Comparison of ENCODE assay signal across 8 cellular contexts in the genomic region with DNA sequence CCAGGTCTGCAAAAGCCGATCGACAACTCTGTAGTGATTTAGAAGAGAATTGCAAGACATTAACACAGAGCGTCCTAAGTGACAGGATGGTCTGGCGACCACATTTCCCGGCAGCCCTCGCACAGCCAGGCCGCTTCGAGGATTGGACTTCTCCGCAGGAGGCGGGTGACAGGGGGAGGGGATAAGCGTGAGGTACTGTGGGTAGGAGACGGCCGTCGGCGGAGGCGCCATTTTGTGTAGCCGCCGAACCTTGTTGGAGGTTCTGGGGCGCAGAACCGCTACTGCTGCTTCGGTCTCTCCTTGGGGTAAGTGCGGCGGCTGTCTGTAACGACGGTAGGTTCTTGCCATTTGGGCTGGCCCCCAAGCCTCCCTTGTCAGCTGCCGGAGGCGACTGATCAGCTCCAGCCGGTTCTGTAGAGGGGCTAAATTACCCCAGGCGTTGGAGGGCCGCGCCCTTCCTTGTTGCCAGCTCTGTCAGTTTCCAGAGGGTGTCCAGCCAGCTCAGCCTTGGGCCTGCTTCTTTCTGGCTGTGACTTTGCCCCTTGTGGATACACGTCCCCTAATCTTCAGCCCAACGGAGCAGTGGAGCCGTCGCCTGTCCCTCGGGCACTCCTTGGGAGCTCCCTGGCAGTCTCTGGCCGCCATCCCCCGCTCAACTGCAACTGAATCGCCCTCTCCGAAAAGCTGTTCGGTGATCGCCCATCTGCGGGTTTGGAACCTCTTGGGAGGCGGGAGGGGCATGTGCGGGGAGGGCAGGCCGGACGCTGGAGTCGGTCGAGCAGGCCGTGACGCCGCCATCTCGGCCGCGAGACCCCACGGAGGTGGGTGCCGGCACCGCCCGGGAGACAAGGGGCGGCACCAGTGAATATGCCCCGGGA. TPM values are rescaled to one million over a fixed set of nuclear protein-coding genes. Genes with fewer than 3 reads are reported as not detected.
DNase-seq lines count a peak whose midpoint lies in the region; ATAC-seq and TF ChIP-seq lines count a peak whose summit lies in the region.

Gene RBM5, plus strand, starts transcription at position 195 of the 878 bp plus-strand sequence. CDS start 1,516 bp downstream, outside the sequence.

- H3K27ac ChIP-seq in ACC112 (ENCODE audit: low read depth, low read length) (peak within 1 kb of the TSS; percentile 79), smooth muscle cell (ENCODE audit: low read depth) (peak within 1 kb of the TSS; percentile 81)

- WGBS in smooth muscle cell (ENCODE audit: low lambda C conversion rate) = under 1% methylated on average over 58 of the region's 61 CpGs

- H3F3A ChIP-seq in smooth muscle cell (ENCODE audit: low read depth) = no peaks in the 10 kb centered on the region

- H3K9me3 Mint-ChIP-seq in WTC11 = peaks cover 12% of the 10 kb centered on the region

- H3K36me3 ChIP-seq in ACC112 (ENCODE audit: insufficient read depth, low read length) (peaks cover 27% of the 10 kb centered on the region), smooth muscle cell (ENCODE audit: low read depth) (peaks cover 13% of the 10 kb centered on the region)

- H3K4me1 Mint-ChIP-seq in WTC11 = peaks cover 8% of the 10 kb centered on the region

- H3K27me3 ChIP-seq in ACC112 (ENCODE audit: insufficient read depth, low read length) = no peaks in the 10 kb centered on the region
- H3K27me3 ChIP-seq in smooth muscle cell (ENCODE audit: low read depth) = no peaks in the 10 kb centered on the region

- H2AFZ ChIP-seq in ACC112 (ENCODE audit: low read length, unreplicated experiment) (peak within 1 kb of the TSS; percentile 83), smooth muscle cell (ENCODE audit: low read depth) (peak within 1 kb of the TSS; percentile 91)

- H3K27ac Mint-ChIP-seq in WTC11 = peak within 1 kb of the TSS; percentile 94

- peaks cover 2% of the 10 kb centered on the region; the same call in 1 of the 2 replicates for H3K27me3 Mint-ChIP-seq in WTC11 (ENCODE audit: low read depth)

- peak within 1 kb of the TSS; percentile 99 for H3K4me3 Mint-ChIP-seq in WTC11

- H3K36me3 Mint-ChIP-seq in WTC11 = peaks cover 38% of the 10 kb centered on the region

- POLR2A ChIA-PET in WTC11 (lab: Charles Lee) = interaction anchor here (0.6 to 0.9 kb wide), 2 partner anchors 54 to 286 kb away, joined by 3 to 5 read pairs; partner anchors contain the start of gene INKA1

- H3K79me2 ChIP-seq in ACC112 (ENCODE audit: control insufficient read depth, insufficient read depth, low read length, unreplicated experiment) = peaks cover 45% of the 10 kb centered on the region
- peaks cover 46% of the 10 kb centered on the region for H3K79me2 ChIP-seq in smooth muscle cell (ENCODE audit: low read depth)

- no peaks in the 10 kb centered on the region for H3K9me3 ChIP-seq in smooth muscle cell (replicated peaks; ENCODE audit: low read depth)

- H3K4me1 ChIP-seq in ACC112 (ENCODE audit: control insufficient read depth, insufficient read depth, low read length, unreplicated experiment) (peaks cover 15% of the 10 kb centered on the region), smooth muscle cell (ENCODE audit: low read depth) (peaks cover 11% of the 10 kb centered on the region)

- peak within 1 kb of the TSS; percentile 90 for H3K4me2 ChIP-seq in smooth muscle cell

- DNase-seq in NCI-H226 (peak; percentile 64), WTC11 (ENCODE audit: low spot score) (peak; percentile 93), cardiac fibroblast (ENCODE audit: low read depth in 2 of 2) (peak; percentile 92 to 94), iPS-NIHi7 (ENCODE audit: extremely low spot score) (peak; percentile 99), smooth muscle cell (lab: John Stamatoyannopoulos, UW; ENCODE audit: unreplicated experiment) (peak; percentile 59)

- CTCF ChIA-PET in WTC11 (lab: Charles Lee) = interaction anchor here (0.7 to 1.8 kb wide), 4 partner anchors 100 to 549 kb away, joined by 3 to 9 read pairs (median 3); partner anchors contain the start of gene INKA1

- peaks cover 44% of the 10 kb centered on the region for H4K20me1 ChIP-seq in smooth muscle cell (ENCODE audit: low read depth)

- peak within 1 kb of the TSS; percentile 99 for H3K9ac ChIP-seq in smooth muscle cell (ENCODE audit: low read depth)

- peak within 1 kb of the TSS; percentile 87 for H3K4me3 ChIP-seq in ACC112 (ENCODE audit: low read depth, low read length)
- H3K4me3 ChIP-seq in cardiac fibroblast (replicated peaks in 1 of 2; ENCODE audit: low read depth in 2 of 2, low read length in 2 of 2) = peak within 1 kb of the TSS; percentile 69 to 100
- peak within 1 kb of the TSS; percentile 73 for H3K4me3 ChIP-seq in smooth muscle cell

- no peak for TF ChIP-seq CTCF in WTC11 (IDR thresholded peaks at IDR 0.05)
- no peak for TF ChIP-seq CTCF in cardiac fibroblast (IDR thresholded peaks at IDR 0.05; ENCODE audit: low read depth, low read length)
- TF ChIP-seq CTCF in smooth muscle cell (IDR thresholded peaks at IDR 0.05; ENCODE audit: borderline replicate concordance, insufficient read depth, poor library complexity, severe bottlenecking) = no peak

- ATAC-seq in GM18870 (IDR thresholded peaks at IDR 0.05; ENCODE audit: unreplicated experiment) (peak; percentile 89), HG03139 (IDR thresholded peaks at IDR 0.05; ENCODE audit: unreplicated experiment) (peak; percentile 97), WTC11 (peak; percentile 100)

TF ChIP-seq in WTC11, 78 proteins besides CTCF, POLR2A, EP300 and RAD21 (continues in another document):
- TF ChIP-seq, protein P1, sequence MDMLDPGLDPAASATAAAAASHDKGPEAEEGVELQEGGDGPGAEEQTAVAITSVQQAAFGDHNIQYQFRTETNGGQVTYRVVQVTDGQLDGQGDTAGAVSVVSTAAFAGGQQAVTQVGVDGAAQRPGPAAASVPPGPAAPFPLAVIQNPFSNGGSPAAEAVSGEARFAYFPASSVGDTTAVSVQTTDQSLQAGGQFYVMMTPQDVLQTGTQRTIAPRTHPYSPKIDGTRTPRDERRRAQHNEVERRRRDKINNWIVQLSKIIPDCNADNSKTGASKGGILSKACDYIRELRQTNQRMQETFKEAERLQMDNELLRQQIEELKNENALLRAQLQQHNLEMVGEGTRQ (CRISPR knock-in tag; IDR thresholded peaks at IDR 0.05) = no peak
- TF ChIP-seq, protein P2, sequence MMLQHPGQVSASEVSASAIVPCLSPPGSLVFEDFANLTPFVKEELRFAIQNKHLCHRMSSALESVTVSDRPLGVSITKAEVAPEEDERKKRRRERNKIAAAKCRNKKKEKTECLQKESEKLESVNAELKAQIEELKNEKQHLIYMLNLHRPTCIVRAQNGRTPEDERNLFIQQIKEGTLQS (CRISPR knock-in tag; conservative IDR thresholded peaks at IDR 0.05) = no peak
- TF ChIP-seq ZBTB43 (CRISPR knock-in tag; IDR thresholded peaks at IDR 0.05) (0 out of 2 replicates have a peak, but pooled peaks have one; percentile 35), KAT7 (CRISPR knock-in tag; IDR thresholded peaks at IDR 0.05; ENCODE audit: borderline replicate concordance) (no peak), RORB (CRISPR knock-in tag; IDR thresholded peaks at IDR 0.05) (no peak), CREM (CRISPR knock-in tag; IDR thresholded peaks at IDR 0.05) (no peak), IRF2 (CRISPR knock-in tag; IDR thresholded peaks at IDR 0.05; ENCODE audit: borderline replicate concordance, low read depth) (no peak)
- TF ChIP-seq, protein P3, sequence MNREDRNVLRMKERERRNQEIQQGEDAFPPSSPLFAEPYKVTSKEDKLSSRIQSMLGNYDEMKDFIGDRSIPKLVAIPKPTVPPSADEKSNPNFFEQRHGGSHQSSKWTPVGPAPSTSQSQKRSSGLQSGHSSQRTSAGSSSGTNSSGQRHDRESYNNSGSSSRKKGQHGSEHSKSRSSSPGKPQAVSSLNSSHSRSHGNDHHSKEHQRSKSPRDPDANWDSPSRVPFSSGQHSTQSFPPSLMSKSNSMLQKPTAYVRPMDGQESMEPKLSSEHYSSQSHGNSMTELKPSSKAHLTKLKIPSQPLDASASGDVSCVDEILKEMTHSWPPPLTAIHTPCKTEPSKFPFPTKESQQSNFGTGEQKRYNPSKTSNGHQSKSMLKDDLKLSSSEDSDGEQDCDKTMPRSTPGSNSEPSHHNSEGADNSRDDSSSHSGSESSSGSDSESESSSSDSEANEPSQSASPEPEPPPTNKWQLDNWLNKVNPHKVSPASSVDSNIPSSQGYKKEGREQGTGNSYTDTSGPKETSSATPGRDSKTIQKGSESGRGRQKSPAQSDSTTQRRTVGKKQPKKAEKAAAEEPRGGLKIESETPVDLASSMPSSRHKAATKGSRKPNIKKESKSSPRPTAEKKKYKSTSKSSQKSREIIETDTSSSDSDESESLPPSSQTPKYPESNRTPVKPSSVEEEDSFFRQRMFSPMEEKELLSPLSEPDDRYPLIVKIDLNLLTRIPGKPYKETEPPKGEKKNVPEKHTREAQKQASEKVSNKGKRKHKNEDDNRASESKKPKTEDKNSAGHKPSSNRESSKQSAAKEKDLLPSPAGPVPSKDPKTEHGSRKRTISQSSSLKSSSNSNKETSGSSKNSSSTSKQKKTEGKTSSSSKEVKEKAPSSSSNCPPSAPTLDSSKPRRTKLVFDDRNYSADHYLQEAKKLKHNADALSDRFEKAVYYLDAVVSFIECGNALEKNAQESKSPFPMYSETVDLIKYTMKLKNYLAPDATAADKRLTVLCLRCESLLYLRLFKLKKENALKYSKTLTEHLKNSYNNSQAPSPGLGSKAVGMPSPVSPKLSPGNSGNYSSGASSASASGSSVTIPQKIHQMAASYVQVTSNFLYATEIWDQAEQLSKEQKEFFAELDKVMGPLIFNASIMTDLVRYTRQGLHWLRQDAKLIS (CRISPR knock-in tag; IDR thresholded peaks at IDR 0.05; ENCODE audit: borderline replicate concordance) = no peak
- TF ChIP-seq, protein P4, sequence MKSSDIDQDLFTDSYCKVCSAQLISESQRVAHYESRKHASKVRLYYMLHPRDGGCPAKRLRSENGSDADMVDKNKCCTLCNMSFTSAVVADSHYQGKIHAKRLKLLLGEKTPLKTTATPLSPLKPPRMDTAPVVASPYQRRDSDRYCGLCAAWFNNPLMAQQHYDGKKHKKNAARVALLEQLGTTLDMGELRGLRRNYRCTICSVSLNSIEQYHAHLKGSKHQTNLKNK (CRISPR knock-in tag; IDR thresholded peaks at IDR 0.05) = no peak

RNA-seq across cellular contexts. Expression of gene RBM5, which starts in this region (rescaled TPM):
- total RNA-seq in WTC11 (2021) (88.0 to 92.3 TPM (median 92.1 TPM) in 3 replicates), smooth muscle cell (151 and 177 TPM in 2 replicates)
- 56.0 and 67.6 TPM in 2 replicates for polyA plus RNA-seq in smooth muscle cell

Comparison
In these comparisons a context has a peak if more than half of its experiments do, and no peak if none do; other contexts are left out.
1. Peak in every context shown above with its lines: DNase-seq, ATAC-seq, H3K4me3 ChIP-seq and H3K27ac ChIP-seq.